Comparison of ENCODE assay signal across 1 cellular context in genomic region chr7:139230774-139231512, GRCh38.
TF ChIP-seq lines count a peak whose summit lies in the region.

Gene UBN2, plus strand, starts transcription at chr7:139231237. Its CDS starts 248 bp downstream, at chr7:139231485.

TF ChIP-seq in HCT116, 20 proteins besides CTCF, POLR2A, EP300 and RAD21 (continued from another document):
- TF ChIP-seq ZBTB33 (IDR thresholded peaks at IDR 0.05; ENCODE audit: extremely low read depth, insufficient replicate concordance, low read length) (no peak), ELF1 (IDR thresholded peaks at IDR 0.05; ENCODE audit: borderline replicate concordance, low read depth) (no peak)
